Comparison of ENCODE assay signal across 8 cellular contexts in genomic region chr2:90291168-90291883, GRCh38.
DNase-seq lines count a peak whose midpoint lies in the region; ATAC-seq, FAIRE-seq and TF ChIP-seq lines count a peak whose summit lies in the region.
"Not testable (repeated sequence)": the region's sequence is repeated elsewhere in the genome, so short reads cannot be mapped to it uniquely, and the experiment has no call there.

No MANE protein-coding gene starts in this region.

- H3K9me3 Mint-ChIP-seq in activated T-helper 2 cell treated with anti-CD3 and anti-CD28 coated beads, Interferon-gamma antibody, Interleukin-2, Interleukin-4, amounts not matched to agents 10 μg/mL and 5 μg/mL and 100 μg/mL, durations not matched to agents 14 hours and 24 hours and 36 hours; stimulated activated effector memory CD8-positive, alpha-beta T cell treated with anti-CD3 and anti-CD28 coated beads, Interleukin-12 subunit alpha, Interleukin-12 subunit beta, amount 100 ng/mL, for 72 hours: not testable (repeated sequence)

- H3K27ac ChIP-seq in lower lobe of right lung; aorta (ENCODE audit: low read depth in 1 of 2, low read length in 2 of 2): not testable (repeated sequence)

- peak; percentile 87 for FAIRE-seq in HTR-8/SVneo (lab: Jason Lieb, UNC)

- H3K4me1 ChIP-seq in lower lobe of right lung; aorta (ENCODE audit: control insufficient read depth in 1 of 2, insufficient read depth in 2 of 2, low read length in 2 of 2): not testable (repeated sequence)

- H3K36me3 ChIP-seq in lower lobe of right lung; aorta (ENCODE audit: control insufficient read depth in 1 of 2, insufficient read depth in 2 of 2, low read length in 1 of 2): not testable (repeated sequence)

- H3K27me3 ChIP-seq in lower lobe of right lung (ENCODE audit: low read depth); aorta (ENCODE audit: control insufficient read depth in 1 of 2, insufficient read depth in 2 of 2, low read length in 1 of 2): not testable (repeated sequence)

- not testable (repeated sequence) for TF ChIP-seq CTCF in lower lobe of right lung (IDR thresholded peaks at IDR 0.05)

- not testable (repeated sequence) for H3K27ac Mint-ChIP-seq in activated T-helper 2 cell treated with anti-CD3 and anti-CD28 coated beads, Interferon-gamma antibody, Interleukin-2, Interleukin-4, amounts not matched to agents 10 μg/mL and 5 μg/mL and 100 μg/mL, durations not matched to agents 14 hours and 24 hours and 36 hours; stimulated activated effector memory CD8-positive, alpha-beta T cell treated with anti-CD3 and anti-CD28 coated beads, Interleukin-12 subunit alpha, Interleukin-12 subunit beta, amount 100 ng/mL, for 72 hours

- ATAC-seq in left ventricle myocardium superior; aorta (ENCODE audit: low FRiP score): not testable (repeated sequence)
- ATAC-seq in lower lobe of right lung: peak in 1 of 2 donors; percentile 60
- ATAC-seq in stimulated activated effector memory CD8-positive, alpha-beta T cell treated with anti-CD3 and anti-CD28 coated beads, Interleukin-12 subunit alpha, Interleukin-12 subunit beta, amount 100 ng/mL, for 72 hours: peak; percentile 50

- DNase-seq in HTR-8/SVneo (ENCODE audit: insufficient read length, low spot score); stimulated activated effector memory CD8-positive, alpha-beta T cell treated with anti-CD3 and anti-CD28 coated beads, Interleukin-12 subunit alpha, Interleukin-12 subunit beta, amount 100 ng/mL, for 72 hours (ENCODE audit: low spot score in 2 of 2): not testable (repeated sequence)
- DNase-seq in SK-N-DZ (ENCODE audit: low spot score) (peak; percentile 4), dermis blood vessel endothelial cell (peak; percentile 7), left ventricle myocardium superior (peak; percentile 35), lower lobe of right lung (peak; percentile 66), aorta (peak; percentile 63 to 84)
- peak; percentile 18 for DNase-seq in activated T-helper 2 cell treated with anti-CD3 and anti-CD28 coated beads, Interferon-gamma antibody, Interleukin-2, Interleukin-4, amounts not matched to agents 10 μg/mL and 5 μg/mL and 100 μg/mL, durations not matched to agents 14 hours and 24 hours and 36 hours (ENCODE audit: low spot score)

- H3K27me3 Mint-ChIP-seq in activated T-helper 2 cell treated with anti-CD3 and anti-CD28 coated beads, Interferon-gamma antibody, Interleukin-2, Interleukin-4, amounts not matched to agents 10 μg/mL and 5 μg/mL and 100 μg/mL, durations not matched to agents 14 hours and 24 hours and 36 hours (ENCODE audit: low read depth): not testable (repeated sequence)

- not testable (repeated sequence) for H3K9me3 ChIP-seq in lower lobe of right lung; aorta (ENCODE audit: control insufficient read depth, low read length)

- H3K4me3 ChIP-seq in lower lobe of right lung; aorta (ENCODE audit: low read length in 2 of 2): not testable (repeated sequence)

- H3K4me1 Mint-ChIP-seq in activated T-helper 2 cell treated with anti-CD3 and anti-CD28 coated beads, Interferon-gamma antibody, Interleukin-2, Interleukin-4, amounts not matched to agents 10 μg/mL and 5 μg/mL and 100 μg/mL, durations not matched to agents 14 hours and 24 hours and 36 hours (ENCODE audit: low read depth); stimulated activated effector memory CD8-positive, alpha-beta T cell treated with anti-CD3 and anti-CD28 coated beads, Interleukin-12 subunit alpha, Interleukin-12 subunit beta, amount 100 ng/mL, for 72 hours: not testable (repeated sequence)

- intact Hi-C loops in activated T-helper 2 cell treated with anti-CD3 and anti-CD28 coated beads, Interferon-gamma antibody, Interleukin-2, Interleukin-4, amounts not matched to agents 10 μg/mL and 5 μg/mL and 100 μg/mL, durations not matched to agents 14 hours and 24 hours and 36 hours (cut with micrococcal nuclease); left ventricle myocardium superior (cut with micrococcal nuclease); lower lobe of right lung (cut with DNase I); aorta (cut with DNase I): not testable (repeated sequence)

- 43 to 58% methylated on average over 4 to 5 of the region's 5 CpGs for WGBS in aorta, 2 donors

- H3K36me3 Mint-ChIP-seq in activated T-helper 2 cell treated with anti-CD3 and anti-CD28 coated beads, Interferon-gamma antibody, Interleukin-2, Interleukin-4, amounts not matched to agents 10 μg/mL and 5 μg/mL and 100 μg/mL, durations not matched to agents 14 hours and 24 hours and 36 hours (ENCODE audit: low read depth); stimulated activated effector memory CD8-positive, alpha-beta T cell treated with anti-CD3 and anti-CD28 coated beads, Interleukin-12 subunit alpha, Interleukin-12 subunit beta, amount 100 ng/mL, for 72 hours: not testable (repeated sequence)

- not testable (repeated sequence) for H3K4me3 Mint-ChIP-seq in activated T-helper 2 cell treated with anti-CD3 and anti-CD28 coated beads, Interferon-gamma antibody, Interleukin-2, Interleukin-4, amounts not matched to agents 10 μg/mL and 5 μg/mL and 100 μg/mL, durations not matched to agents 14 hours and 24 hours and 36 hours (ENCODE audit: low read depth); stimulated activated effector memory CD8-positive, alpha-beta T cell treated with anti-CD3 and anti-CD28 coated beads, Interleukin-12 subunit alpha, Interleukin-12 subunit beta, amount 100 ng/mL, for 72 hours
